ENCODE assay signal across 8 cellular contexts in genomic region chr10:132588301-132589013, GRCh38. TPM values are rescaled to one million over a fixed set of nuclear protein-coding genes. Genes with fewer than 3 reads are reported as not detected.
DNase-seq lines count a peak whose midpoint lies in the region; ATAC-seq and TF ChIP-seq lines count a peak whose summit lies in the region.

No MANE protein-coding gene starts in this region.

- ATAC-seq in heart left ventricle, result peak; percentile 52 to 79 (median 56)
- ATAC-seq in stimulated activated effector memory CD8-positive, alpha-beta T cell treated with anti-CD3 and anti-CD28 coated beads, Interleukin-12 subunit alpha, Interleukin-12 subunit beta, amount 100 ng/mL, for 72 hours, result peak; percentile 73

- H3K4me1 ChIP-seq in heart left ventricle, result peaks cover 29 to 100% (median 89%) of the 10 kb centered on the region in 12 donors
- H3K4me1 ChIP-seq in HAP-1, result peaks cover 8% of the 10 kb centered on the region

- WGBS in heart left ventricle, 4 donors, result 27 to 33% (median 32%) methylated on average over 25 of the region's 25 CpGs

- intact Hi-C loops in heart left ventricle (cut with DNase I), result loop anchor here in 7 of 10 donors (1.0 to 5.0 kb wide), 9 partner anchors 39 to 72 kb away; partner anchors contain the start of gene INPP5A (in 2 of the 7)

- peak overlapping the region in 9 of 12 donors; percentile 1 to 39 (median 24) for H3K4me3 ChIP-seq in heart left ventricle
- no peak overlapping the region for H3K4me3 ChIP-seq in HAP-1

- H3K36me3 ChIP-seq in heart left ventricle, result no peaks in the 10 kb centered on the region
- no peaks in the 10 kb centered on the region for H3K36me3 ChIP-seq in HAP-1 (replicated peaks)

- peaks cover 40% of the 10 kb centered on the region for H3K4me1 Mint-ChIP-seq in activated CD4-positive, alpha-beta T cell treated with anti-CD3 and anti-CD28 coated beads, Interleukin-2, amount 10 ng/mL, durations not matched to agents 7 days and 5 days
- peaks cover 27% of the 10 kb centered on the region for H3K4me1 Mint-ChIP-seq in activated CD4-positive, alpha-beta memory T cell treated with anti-CD3 and anti-CD28 coated beads, Interleukin-2, amount 10 ng/mL, durations not matched to agents 7 days and 5 days
- peaks cover 60% of the 10 kb centered on the region for H3K4me1 Mint-ChIP-seq in stimulated activated effector memory CD8-positive, alpha-beta T cell treated with anti-CD3 and anti-CD28 coated beads, Interleukin-12 subunit alpha, Interleukin-12 subunit beta, amount 100 ng/mL, for 72 hours

- no peaks in the 10 kb centered on the region for H3K27me3 Mint-ChIP-seq in activated CD4-positive, alpha-beta T cell treated with anti-CD3 and anti-CD28 coated beads, Interleukin-2, amount 10 ng/mL, durations not matched to agents 7 days and 5 days
- H3K27me3 Mint-ChIP-seq in activated CD4-positive, alpha-beta memory T cell treated with anti-CD3 and anti-CD28 coated beads, Interleukin-2, amount 10 ng/mL, durations not matched to agents 7 days and 5 days, result peaks cover 7% of the 10 kb centered on the region

- peak overlapping the region; percentile 58 to 87 (median 78) for H3K27ac ChIP-seq in heart left ventricle

- TF ChIP-seq POLR2A in heart left ventricle (IDR thresholded peaks at IDR 0.05), result no peak

- CTCF ChIA-PET in activated CD4-positive, alpha-beta T cell treated with anti-CD3 and anti-CD28 coated beads, Interleukin-2, amount 10 ng/mL, durations not matched to agents 7 days and 5 days (lab: Charles Lee), result interaction anchor here (0.6 to 1.2 kb wide), 2 partner anchors 27 to 41 kb away, joined by 3 read pairs; no protein-coding TSS in a partner anchor
- CTCF ChIA-PET in activated CD4-positive, alpha-beta memory T cell treated with anti-CD3 and anti-CD28 coated beads, Interleukin-2, amount 10 ng/mL, durations not matched to agents 7 days and 5 days (lab: Charles Lee), result interaction anchor here (0.6 to 0.7 kb wide), 2 partner anchors 62 to 130 kb away, joined by 3 to 5 read pairs; no protein-coding TSS in a partner anchor

- peaks cover 9% of the 10 kb centered on the region for H3K36me3 Mint-ChIP-seq in activated CD4-positive, alpha-beta T cell treated with anti-CD3 and anti-CD28 coated beads, Interleukin-2, amount 10 ng/mL, durations not matched to agents 7 days and 5 days (ENCODE audit: low read depth)
- peaks cover 13% of the 10 kb centered on the region for H3K36me3 Mint-ChIP-seq in activated CD4-positive, alpha-beta memory T cell treated with anti-CD3 and anti-CD28 coated beads, Interleukin-2, amount 10 ng/mL, durations not matched to agents 7 days and 5 days (ENCODE audit: low read depth)
- H3K36me3 Mint-ChIP-seq in stimulated activated effector memory CD8-positive, alpha-beta T cell treated with anti-CD3 and anti-CD28 coated beads, Interleukin-12 subunit alpha, Interleukin-12 subunit beta, amount 100 ng/mL, for 72 hours, result peaks cover 16% of the 10 kb centered on the region

- H3K4me3 Mint-ChIP-seq in activated CD4-positive, alpha-beta T cell treated with anti-CD3 and anti-CD28 coated beads, Interleukin-2, amount 10 ng/mL, durations not matched to agents 7 days and 5 days, result no peak overlapping the region
- peak overlapping the region; percentile 10 for H3K4me3 Mint-ChIP-seq in activated CD4-positive, alpha-beta memory T cell treated with anti-CD3 and anti-CD28 coated beads, Interleukin-2, amount 10 ng/mL, durations not matched to agents 7 days and 5 days
- H3K4me3 Mint-ChIP-seq in stimulated activated effector memory CD8-positive, alpha-beta T cell treated with anti-CD3 and anti-CD28 coated beads, Interleukin-12 subunit alpha, Interleukin-12 subunit beta, amount 100 ng/mL, for 72 hours, result no peak overlapping the region

- no peaks in the 10 kb centered on the region for H3K27me3 ChIP-seq in heart left ventricle
- no peaks in the 10 kb centered on the region for H3K27me3 ChIP-seq in HAP-1 (ENCODE audit: low read depth)

- in situ Hi-C loops in HAP-1 (cut with MboI; ENCODE audit: low sequenced_read_pairs), result no loop called here

- peak; percentile 20 for DNase-seq in activated CD4-positive, alpha-beta T cell treated with anti-CD3 and anti-CD28 coated beads, Interleukin-2, amount 10 ng/mL, durations not matched to agents 7 days and 5 days
- no peak for DNase-seq in activated CD4-positive, alpha-beta T cell treated with anti-CD3 and anti-CD28 coated beads for 4 hours
- peak; percentile 54 for DNase-seq in activated CD4-positive, alpha-beta memory T cell treated with anti-CD3 and anti-CD28 coated beads, Interleukin-2, amount 10 ng/mL, durations not matched to agents 7 days and 5 days
- DNase-seq in heart left ventricle (peak in 4 of 5 donors; percentile 64 to 82 (median 79)), SW 1271 (lab: John Stamatoyannopoulos, UW) (no peak), epidermal melanocyte (ENCODE audit: insufficient read length, low spot score) (no peak), HAP-1 (ENCODE audit: low spot score in 2 of 2) (no peak)
- DNase-seq in stimulated activated effector memory CD8-positive, alpha-beta T cell treated with anti-CD3 and anti-CD28 coated beads, Interleukin-12 subunit alpha, Interleukin-12 subunit beta, amount 100 ng/mL, for 72 hours (ENCODE audit: low spot score in 2 of 2), result peak in 1 of 2 donors; percentile 66

- TF ChIP-seq CTCF in heart left ventricle (IDR thresholded peaks at IDR 0.05), result no peak

- H3K27ac Mint-ChIP-seq in activated CD4-positive, alpha-beta T cell treated with anti-CD3 and anti-CD28 coated beads, Interleukin-2, amount 10 ng/mL, durations not matched to agents 7 days and 5 days, result peak overlapping the region; percentile 46
- H3K27ac Mint-ChIP-seq in activated CD4-positive, alpha-beta memory T cell treated with anti-CD3 and anti-CD28 coated beads, Interleukin-2, amount 10 ng/mL, durations not matched to agents 7 days and 5 days, result peak overlapping the region; percentile 35
- H3K27ac Mint-ChIP-seq in stimulated activated effector memory CD8-positive, alpha-beta T cell treated with anti-CD3 and anti-CD28 coated beads, Interleukin-12 subunit alpha, Interleukin-12 subunit beta, amount 100 ng/mL, for 72 hours, result peak overlapping the region; percentile 79

- H3K9me3 Mint-ChIP-seq in activated CD4-positive, alpha-beta T cell treated with anti-CD3 and anti-CD28 coated beads, Interleukin-2, amount 10 ng/mL, durations not matched to agents 7 days and 5 days, result peaks cover 7% of the 10 kb centered on the region
- H3K9me3 Mint-ChIP-seq in activated CD4-positive, alpha-beta memory T cell treated with anti-CD3 and anti-CD28 coated beads, Interleukin-2, amount 10 ng/mL, durations not matched to agents 7 days and 5 days, result peaks cover 3% of the 10 kb centered on the region
- H3K9me3 Mint-ChIP-seq in stimulated activated effector memory CD8-positive, alpha-beta T cell treated with anti-CD3 and anti-CD28 coated beads, Interleukin-12 subunit alpha, Interleukin-12 subunit beta, amount 100 ng/mL, for 72 hours, result no peaks in the 10 kb centered on the region

- no peaks in the 10 kb centered on the region for H3K9me3 ChIP-seq in heart left ventricle
- no peaks in the 10 kb centered on the region for H3K9me3 ChIP-seq in HAP-1

- POLR2A ChIA-PET in activated CD4-positive, alpha-beta T cell treated with anti-CD3 and anti-CD28 coated beads, Interleukin-2, amount 10 ng/mL, durations not matched to agents 7 days and 5 days (lab: Charles Lee), result no interaction called here
- POLR2A ChIA-PET in activated CD4-positive, alpha-beta memory T cell treated with anti-CD3 and anti-CD28 coated beads, Interleukin-2, amount 10 ng/mL, durations not matched to agents 7 days and 5 days (lab: Charles Lee), result interaction anchor here (1.2 kb wide), 1 partner anchor 49 kb away, joined by 5 read pairs; no protein-coding TSS in a partner anchor

RNA-seq across cellular contexts. Expression of gene INPP5A, which starts 50.9 kb away (rescaled TPM):
- total RNA-seq in activated CD4-positive, alpha-beta T cell treated with anti-CD3 and anti-CD28 coated beads, Interleukin-2, amount 10 ng/mL, durations not matched to agents 7 days and 5 days, result 1 to 10 TPM; 9.1 to 9.9 TPM
- total RNA-seq in activated CD4-positive, alpha-beta memory T cell treated with anti-CD3 and anti-CD28 coated beads, Interleukin-2, amount 10 ng/mL, durations not matched to agents 7 days and 5 days, result 1 to 10 TPM; 9.3 to 9.5 TPM
- total RNA-seq in heart left ventricle, result 100 to 1,000 TPM in 6 of 9 donors, 10 to 100 TPM in 3; 78.1 to 179 (median 113) TPM
- polyA plus RNA-seq in heart left ventricle, result 10 to 100 TPM; 38.6 to 60.1 TPM

Comparison
In these comparisons a context has a peak if more than half of its experiments do, and no peak if none do; other contexts are left out.
1. DNase-seq: peak in activated CD4-positive, alpha-beta T cell treated with anti-CD3 and anti-CD28 coated beads, Interleukin-2, amount 10 ng/mL, durations not matched to agents 7 days and 5 days (single experiment), activated CD4-positive, alpha-beta memory T cell treated with anti-CD3 and anti-CD28 coated beads, Interleukin-2, amount 10 ng/mL, durations not matched to agents 7 days and 5 days (single experiment) and heart left ventricle (4 of 5); none in activated CD4-positive, alpha-beta T cell treated with anti-CD3 and anti-CD28 coated beads for 4 hours (0 of 2), SW 1271 (0 of 2), epidermal melanocyte (single experiment) and HAP-1 (0 of 2).
2. RNA of gene INPP5A, which starts 50.9 kb away (total RNA-seq): 78.1 to 179 TPM in heart left ventricle; 9.1 to 9.9 TPM in activated CD4-positive, alpha-beta T cell treated with anti-CD3 and anti-CD28 coated beads, Interleukin-2, amount 10 ng/mL, durations not matched to agents 7 days and 5 days and 9.3 to 9.5 TPM in activated CD4-positive, alpha-beta memory T cell treated with anti-CD3 and anti-CD28 coated beads, Interleukin-2, amount 10 ng/mL, durations not matched to agents 7 days and 5 days; every median in the first group is over 4 times any median in the second.
3. Peak in every context shown above with its lines, with median percentiles within 50 percentile points of each other: H3K27ac Mint-ChIP-seq.